Comparison of ENCODE assay signal across 1 cellular context in the genomic region with DNA sequence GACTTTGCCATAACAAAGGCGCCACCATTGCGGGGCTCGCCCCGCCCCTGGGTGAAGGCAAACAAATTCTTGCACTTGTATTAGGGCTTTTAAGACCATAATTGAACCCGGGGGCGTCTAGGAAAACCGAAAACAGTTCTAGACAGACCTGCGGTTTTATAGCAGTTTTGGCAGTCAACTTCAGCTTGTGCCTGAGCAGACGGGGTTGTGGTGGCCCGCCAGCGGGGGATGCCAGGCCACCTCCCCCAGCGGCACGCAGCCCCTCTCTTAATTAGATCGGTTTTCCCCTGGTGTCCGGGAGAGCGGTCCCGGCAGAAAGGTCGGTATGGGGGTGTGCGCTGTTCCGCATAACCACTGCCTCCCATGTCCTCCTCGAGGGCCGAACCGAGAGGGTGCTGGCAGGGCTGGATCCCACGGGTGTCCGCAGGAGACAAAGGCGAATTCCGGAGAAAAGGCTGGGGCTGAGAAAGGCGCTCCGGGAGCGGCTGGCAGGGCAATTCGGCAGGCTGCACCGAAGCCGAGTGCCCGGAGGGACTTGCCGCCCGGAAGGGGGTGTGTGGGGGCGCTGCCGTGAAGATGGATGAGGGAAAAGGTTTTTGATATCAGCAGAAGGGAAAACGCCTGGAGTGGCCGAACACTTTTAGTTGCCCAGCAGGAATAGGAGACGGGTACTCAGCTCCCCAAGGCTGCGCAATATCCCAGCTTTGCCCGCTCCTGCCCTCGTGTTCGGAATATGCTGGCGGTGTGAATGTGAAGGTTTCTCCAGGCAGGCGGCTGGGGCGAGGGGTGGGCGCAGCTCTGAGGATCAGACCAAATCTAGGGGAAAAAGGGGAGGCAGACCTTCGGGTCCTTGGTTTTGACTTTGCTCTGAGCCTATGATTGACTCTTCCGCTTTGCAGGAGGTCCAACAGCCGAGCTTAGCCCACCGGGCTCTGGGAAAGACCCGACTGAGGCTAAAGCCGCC.
A peak's percentile ranks its signal among the peaks of the same experiment; 100 is the strongest.
TF ChIP-seq lines count a peak whose summit lies in the region.

No MANE protein-coding gene starts in this region.

TF ChIP-seq in GM12878, 131 proteins besides CTCF, POLR2A, EP300 and RAD21:
- TF ChIP-seq ZBED1 (IDR thresholded peaks at IDR 0.05; ENCODE audit: borderline replicate concordance) (no peak), IKZF1 (conservative IDR thresholded peaks at IDR 0.05) (0 out of 2 replicates have a peak, but pooled peaks have one; percentile 10), IRF4 (IDR thresholded peaks at IDR 0.05; ENCODE audit: low read depth, low read length) (no peak), POLR2AphosphoS2 (IDR thresholded peaks at IDR 0.05; ENCODE audit: low read depth, low read length) (no peak), NR2C2 (IDR thresholded peaks at IDR 0.05; ENCODE audit: borderline replicate concordance, control insufficient read depth, insufficient read length, low read depth) (no peak), NR2F1 (conservative IDR thresholded peaks at IDR 0.05) (no peak), FOXM1 (IDR thresholded peaks at IDR 0.05; ENCODE audit: low read depth, low read length) (no peak), SUZ12 (IDR thresholded peaks at IDR 0.05; ENCODE audit: unreplicated experiment) (peak; percentile 45), SIN3A (IDR thresholded peaks at IDR 0.05; ENCODE audit: low read depth, low read length) (no peak), RCOR1 (conservative IDR thresholded peaks at IDR 0.05; ENCODE audit: low read depth, low read length) (no peak)
- TF ChIP-seq, protein P1, sequence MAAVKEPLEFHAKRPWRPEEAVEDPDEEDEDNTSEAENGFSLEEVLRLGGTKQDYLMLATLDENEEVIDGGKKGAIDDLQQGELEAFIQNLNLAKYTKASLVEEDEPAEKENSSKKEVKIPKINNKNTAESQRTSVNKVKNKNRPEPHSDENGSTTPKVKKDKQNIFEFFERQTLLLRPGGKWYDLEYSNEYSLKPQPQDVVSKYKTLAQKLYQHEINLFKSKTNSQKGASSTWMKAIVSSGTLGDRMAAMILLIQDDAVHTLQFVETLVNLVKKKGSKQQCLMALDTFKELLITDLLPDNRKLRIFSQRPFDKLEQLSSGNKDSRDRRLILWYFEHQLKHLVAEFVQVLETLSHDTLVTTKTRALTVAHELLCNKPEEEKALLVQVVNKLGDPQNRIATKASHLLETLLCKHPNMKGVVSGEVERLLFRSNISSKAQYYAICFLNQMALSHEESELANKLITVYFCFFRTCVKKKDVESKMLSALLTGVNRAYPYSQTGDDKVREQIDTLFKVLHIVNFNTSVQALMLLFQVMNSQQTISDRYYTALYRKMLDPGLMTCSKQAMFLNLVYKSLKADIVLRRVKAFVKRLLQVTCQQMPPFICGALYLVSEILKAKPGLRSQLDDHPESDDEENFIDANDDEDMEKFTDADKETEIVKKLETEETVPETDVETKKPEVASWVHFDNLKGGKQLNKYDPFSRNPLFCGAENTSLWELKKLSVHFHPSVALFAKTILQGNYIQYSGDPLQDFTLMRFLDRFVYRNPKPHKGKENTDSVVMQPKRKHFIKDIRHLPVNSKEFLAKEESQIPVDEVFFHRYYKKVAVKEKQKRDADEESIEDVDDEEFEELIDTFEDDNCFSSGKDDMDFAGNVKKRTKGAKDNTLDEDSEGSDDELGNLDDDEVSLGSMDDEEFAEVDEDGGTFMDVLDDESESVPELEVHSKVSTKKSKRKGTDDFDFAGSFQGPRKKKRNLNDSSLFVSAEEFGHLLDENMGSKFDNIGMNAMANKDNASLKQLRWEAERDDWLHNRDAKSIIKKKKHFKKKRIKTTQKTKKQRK (IDR thresholded peaks at IDR 0.05; ENCODE audit: low read depth, low read length), result no peak
- TF ChIP-seq, protein P2, sequence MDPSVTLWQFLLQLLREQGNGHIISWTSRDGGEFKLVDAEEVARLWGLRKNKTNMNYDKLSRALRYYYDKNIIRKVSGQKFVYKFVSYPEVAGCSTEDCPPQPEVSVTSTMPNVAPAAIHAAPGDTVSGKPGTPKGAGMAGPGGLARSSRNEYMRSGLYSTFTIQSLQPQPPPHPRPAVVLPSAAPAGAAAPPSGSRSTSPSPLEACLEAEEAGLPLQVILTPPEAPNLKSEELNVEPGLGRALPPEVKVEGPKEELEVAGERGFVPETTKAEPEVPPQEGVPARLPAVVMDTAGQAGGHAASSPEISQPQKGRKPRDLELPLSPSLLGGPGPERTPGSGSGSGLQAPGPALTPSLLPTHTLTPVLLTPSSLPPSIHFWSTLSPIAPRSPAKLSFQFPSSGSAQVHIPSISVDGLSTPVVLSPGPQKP (IDR thresholded peaks at IDR 0.05; ENCODE audit: low read depth, low read length), result no peak
- TF ChIP-seq, protein P3, sequence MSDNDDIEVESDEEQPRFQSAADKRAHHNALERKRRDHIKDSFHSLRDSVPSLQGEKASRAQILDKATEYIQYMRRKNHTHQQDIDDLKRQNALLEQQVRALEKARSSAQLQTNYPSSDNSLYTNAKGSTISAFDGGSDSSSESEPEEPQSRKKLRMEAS (IDR thresholded peaks at IDR 0.05; ENCODE audit: low read depth, low read length), result no peak
